30 cellular contexts compared by ENCODE assay signal in genomic region chr17:70134042-70134441, GRCh38. TPM values are rescaled to one million over a fixed set of nuclear protein-coding genes. Genes with fewer than 3 reads are reported as not detected.
"Had no signal": no experiment of that assay in that cellular context is flagged by ENCODE, and none has a peak within 500 bp of the region (broad histone marks: within the 10 kb centered on the region; RNA-seq: fewer than 3 reads in every experiment).

No MANE protein-coding gene starts in this region.

- H3K4me1 ChIP-seq: right lobe of liver, uterus had no signal

- FAIRE-seq: islet of Langerhans, pancreas had no signal

- H3K27me3 ChIP-seq: heart left ventricle, pancreas, right atrium auricular region, right lobe of liver, suprapubic skin, tibial artery, upper lobe of right lung, uterus had no signal

- H3K27ac Mint-ChIP-seq: immature natural killer cell; naive thymus-derived CD4-positive, alpha-beta T cell; natural killer cell treated with Interleukin-12 subunit alpha and Interleukin-12 subunit beta and Interleukin-15 and Interleukin-18, amount 100 ng/mL, for 72 hours; stimulated activated naive CD8-positive, alpha-beta T cell treated with anti-CD3 and anti-CD28 coated beads, Interleukin-15, Interleukin-2, amounts not matched to agents 100 ng/mL and 50 ng/mL, for 24 hours had no signal

- H3K36me3 ChIP-seq: heart left ventricle, left ventricle myocardium inferior, right atrium auricular region, right lobe of liver, suprapubic skin, thoracic aorta, tibial artery, upper lobe of right lung, uterus had no signal

- H3K9me3 Mint-ChIP-seq: immature natural killer cell; natural killer cell treated with Interleukin-12 subunit alpha and Interleukin-12 subunit beta and Interleukin-15 and Interleukin-18, amount 100 ng/mL, for 72 hours; stimulated activated naive CD8-positive, alpha-beta T cell treated with anti-CD3 and anti-CD28 coated beads, Interleukin-15, Interleukin-2, amounts not matched to agents 100 ng/mL and 50 ng/mL, for 24 hours had no signal

- H3K4me3 Mint-ChIP-seq: immature natural killer cell; naive thymus-derived CD4-positive, alpha-beta T cell; natural killer cell treated with Interleukin-12 subunit alpha and Interleukin-12 subunit beta and Interleukin-15 and Interleukin-18, amount 100 ng/mL, for 72 hours; stimulated activated naive CD8-positive, alpha-beta T cell treated with anti-CD3 and anti-CD28 coated beads, Interleukin-15, Interleukin-2, amounts not matched to agents 100 ng/mL and 50 ng/mL, for 24 hours had no signal

- H3K9me3 ChIP-seq: heart left ventricle, left ventricle myocardium inferior, mucosa of descending colon, pancreas, right atrium auricular region, right lobe of liver, suprapubic skin, thoracic aorta, tibial artery, upper lobe of right lung, uterus had no signal

- H3K4me3 ChIP-seq: heart left ventricle, left ventricle myocardium inferior, lung, mucosa of descending colon, pancreas, right atrium auricular region, right lobe of liver, smooth muscle cell, suprapubic skin, thoracic aorta, tibial artery, upper lobe of right lung, uterus had no signal

- H3K36me3 Mint-ChIP-seq: immature natural killer cell; naive thymus-derived CD4-positive, alpha-beta T cell; natural killer cell treated with Interleukin-12 subunit alpha and Interleukin-12 subunit beta and Interleukin-15 and Interleukin-18, amount 100 ng/mL, for 72 hours had no signal

- H3K27me3 Mint-ChIP-seq: stimulated activated naive CD8-positive, alpha-beta T cell treated with anti-CD3 and anti-CD28 coated beads, Interleukin-15, Interleukin-2, amounts not matched to agents 100 ng/mL and 50 ng/mL, for 24 hours had no signal

- H3K27ac ChIP-seq: heart left ventricle, left ventricle myocardium inferior, pancreas, right atrium auricular region, right lobe of liver, suprapubic skin, thoracic aorta, tibial artery, upper lobe of right lung, uterus had no signal

- H3K4me2 ChIP-seq: smooth muscle cell had no signal

- DNase-seq: heart left ventricle; hypothalamus; immature natural killer cell; kidney; left colon; left ventricle myocardium inferior; mesendoderm; midbrain; mucosa of descending colon; naive thymus-derived CD4-positive, alpha-beta T cell; nucleus accumbens; pancreas; right lobe of liver; stimulated activated CD4-positive, alpha-beta T cell treated with anti-CD3 and anti-CD28 coated beads, Interleukin-1b, Interleukin-23, amount 100 ng/mL, for 48 hours; stimulated activated CD4-positive, alpha-beta T cell treated with anti-CD3 and anti-CD28 coated beads, Interleukin-2, amount 100 ng/mL, for 48 hours; stimulated activated naive CD4-positive, alpha-beta T cell; tibial artery; trophoblast cell; upper lobe of right lung; uterus had no signal

- ATAC-seq: heart left ventricle; left colon; mucosa of descending colon; naive thymus-derived CD4-positive, alpha-beta T cell; natural killer cell treated with Interleukin-12 subunit alpha and Interleukin-12 subunit beta and Interleukin-15 and Interleukin-18, amount 100 ng/mL, for 72 hours; pancreas; right lobe of liver; upper lobe of right lung had no signal

RNA-seq across cellular contexts. Expression of gene KCNJ2, which starts 35.3 kb away (rescaled TPM):
- polyA plus RNA-seq: immature natural killer cell; naive thymus-derived CD4-positive, alpha-beta T cell had no signal

RNA-seq across cellular contexts. Expression of gene KCNJ16, which starts 59.0 kb away (rescaled TPM):
- total RNA-seq: left ventricle myocardium inferior; myocyte; naive thymus-derived CD4-positive, alpha-beta T cell; natural killer cell treated with Interleukin-12 subunit alpha and Interleukin-12 subunit beta and Interleukin-15 and Interleukin-18, amount 100 ng/mL, for 72 hours; osteoblast; smooth muscle cell; suprapubic skin had no signal
- polyA plus RNA-seq: immature natural killer cell; naive thymus-derived CD4-positive, alpha-beta T cell had no signal
